ENCODE assay signal across 2 cellular contexts in the genomic region with DNA sequence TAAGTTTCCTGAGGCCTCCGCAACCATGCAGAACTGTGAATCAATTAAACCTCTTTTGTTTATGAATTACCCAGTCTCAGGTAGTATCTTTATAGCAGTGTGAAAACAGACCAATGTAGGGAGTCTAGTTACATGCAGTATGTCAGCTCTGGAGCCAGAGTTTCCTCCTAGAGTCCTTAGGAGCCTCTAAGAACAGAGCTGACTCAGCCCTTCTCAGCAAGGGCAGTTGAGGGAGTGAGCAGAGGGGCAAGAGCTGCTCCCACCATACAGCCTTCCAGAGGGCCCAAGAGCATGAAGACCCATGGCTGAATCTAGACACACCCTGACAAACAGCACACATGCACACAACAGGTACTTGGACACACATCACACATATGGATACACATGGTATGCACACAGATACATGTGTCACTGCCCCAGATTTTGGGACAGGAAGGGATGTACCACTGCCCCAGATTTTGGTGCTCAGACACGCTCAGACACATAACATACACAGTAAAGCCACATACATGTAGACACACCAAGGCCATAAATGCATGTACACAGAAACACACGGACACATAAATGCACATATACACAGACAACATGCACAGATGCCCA.
TF ChIP-seq lines count a peak whose summit lies in the region.

No MANE protein-coding gene starts in this region.

TF ChIP-seq in GM12891, 5 proteins besides CTCF, POLR2A, EP300 and RAD21:
- TF ChIP-seq POU2F2 (IDR thresholded peaks at IDR 0.05; ENCODE audit: low read depth, low read length) (no peak), SPI1 (IDR thresholded peaks at IDR 0.05; ENCODE audit: low read depth, low read length) (no peak), PAX5 (IDR thresholded peaks at IDR 0.05; ENCODE audit: insufficient read depth, low read length, severe bottlenecking) (no peak), POLR2AphosphoS5 (IDR thresholded peaks at IDR 0.05; ENCODE audit: low read depth, low read length) (no peak), TAF1 (IDR thresholded peaks at IDR 0.05; ENCODE audit: low read depth, low read length) (no peak)

TF ChIP-seq in K562, 482 proteins besides CTCF, POLR2A, EP300 and RAD21:
- TF ChIP-seq RFX7 (CRISPR knock-in tag; IDR thresholded peaks at IDR 0.05) (no peak), ZNF764 (CRISPR knock-in tag; IDR thresholded peaks at IDR 0.05; ENCODE audit: low read depth) (no peak), U2AF2 (optimal IDR thresholded peaks at IDR 0.05; ENCODE audit: low read depth, low read length) (no peak), PTTG1 (tag; IDR thresholded peaks at IDR 0.05; ENCODE audit: low read depth) (no peak), HCFC1 (IDR thresholded peaks at IDR 0.05; ENCODE audit: low read depth, low read length) (no peak), MAFG (tag; conservative IDR thresholded peaks at IDR 0.05) (peak; percentile 33; the same call in 1 of the 2 replicates), SIRT6 (IDR thresholded peaks at IDR 0.05; ENCODE audit: low read depth, low read length) (no peak), SRSF9 (IDR thresholded peaks at IDR 0.05; ENCODE audit: borderline replicate concordance, low read depth, low read length) (no peak), ZNF24 (IDR thresholded peaks at IDR 0.05) (no peak), MAFK (IDR thresholded peaks at IDR 0.05; ENCODE audit: low read length) (no peak), ZNF589 (CRISPR knock-in tag; IDR thresholded peaks at IDR 0.05; ENCODE audit: low read depth) (no peak), SNRNP70 (optimal IDR thresholded peaks at IDR 0.05; ENCODE audit: low read depth, low read length) (no peak), C11orf30 (IDR thresholded peaks at IDR 0.05; ENCODE audit: low read depth) (peak; percentile 54; the same call in 1 of the 2 replicates), RB1 (IDR thresholded peaks at IDR 0.05; ENCODE audit: low read depth) (no peak), ATF1 (CRISPR knock-in tag; IDR thresholded peaks at IDR 0.05) (no peak), ATF1 (tag; IDR thresholded peaks at IDR 0.05) (no peak), ZNF316 (IDR thresholded peaks at IDR 0.05) (peak; percentile 49), PHF8 (IDR thresholded peaks at IDR 0.05; ENCODE audit: borderline replicate concordance, low read length) (no peak), SRSF7 (optimal IDR thresholded peaks at IDR 0.05; ENCODE audit: low read depth, low read length) (no peak), KLF6 (CRISPR knock-in tag; IDR thresholded peaks at IDR 0.05; ENCODE audit: borderline replicate concordance) (no peak), CBX5 (IDR thresholded peaks at IDR 0.05; ENCODE audit: borderline replicate concordance, low read depth) (no peak), ZNF274 (IDR thresholded peaks at IDR 0.05; ENCODE audit: borderline replicate concordance, low read depth, low read length) (no peak), U2AF1 (optimal IDR thresholded peaks at IDR 0.05; ENCODE audit: low read depth, low read length) (no peak)
- TF ChIP-seq, protein P1, sequence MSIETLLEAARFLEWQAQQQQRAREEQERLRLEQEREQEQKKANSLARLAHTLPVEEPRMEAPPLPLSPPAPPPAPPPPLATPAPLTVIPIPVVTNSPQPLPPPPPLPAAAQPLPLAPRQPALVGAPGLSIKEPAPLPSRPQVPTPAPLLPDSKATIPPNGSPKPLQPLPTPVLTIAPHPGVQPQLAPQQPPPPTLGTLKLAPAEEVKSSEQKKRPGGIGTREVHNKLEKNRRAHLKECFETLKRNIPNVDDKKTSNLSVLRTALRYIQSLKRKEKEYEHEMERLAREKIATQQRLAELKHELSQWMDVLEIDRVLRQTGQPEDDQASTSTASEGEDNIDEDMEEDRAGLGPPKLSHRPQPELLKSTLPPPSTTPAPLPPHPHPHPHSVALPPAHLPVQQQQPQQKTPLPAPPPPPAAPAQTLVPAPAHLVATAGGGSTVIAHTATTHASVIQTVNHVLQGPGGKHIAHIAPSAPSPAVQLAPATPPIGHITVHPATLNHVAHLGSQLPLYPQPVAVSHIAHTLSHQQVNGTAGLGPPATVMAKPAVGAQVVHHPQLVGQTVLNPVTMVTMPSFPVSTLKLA (conservative IDR thresholded peaks at IDR 0.05): no peak
- TF ChIP-seq, protein P2, sequence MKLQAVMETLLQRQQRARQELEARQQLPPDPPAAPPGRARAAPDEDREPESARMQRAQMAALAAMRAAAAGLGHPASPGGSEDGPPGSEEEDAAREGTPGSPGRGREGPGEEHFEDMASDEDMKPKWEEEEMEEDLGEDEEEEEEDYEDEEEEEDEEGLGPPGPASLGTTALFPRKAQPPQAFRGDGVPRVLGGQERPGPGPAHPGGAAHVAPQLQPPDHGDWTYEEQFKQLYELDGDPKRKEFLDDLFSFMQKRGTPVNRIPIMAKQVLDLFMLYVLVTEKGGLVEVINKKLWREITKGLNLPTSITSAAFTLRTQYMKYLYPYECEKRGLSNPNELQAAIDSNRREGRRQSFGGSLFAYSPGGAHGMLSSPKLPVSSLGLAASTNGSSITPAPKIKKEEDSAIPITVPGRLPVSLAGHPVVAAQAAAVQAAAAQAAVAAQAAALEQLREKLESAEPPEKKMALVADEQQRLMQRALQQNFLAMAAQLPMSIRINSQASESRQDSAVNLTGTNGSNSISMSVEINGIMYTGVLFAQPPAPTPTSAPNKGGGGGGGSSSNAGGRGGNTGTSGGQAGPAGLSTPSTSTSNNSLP (IDR thresholded peaks at IDR 0.05; ENCODE audit: borderline replicate concordance, low read depth, low read length): no peak
TF ChIP-seq in K562: peak in this region for 3.
